In the genomic region with DNA sequence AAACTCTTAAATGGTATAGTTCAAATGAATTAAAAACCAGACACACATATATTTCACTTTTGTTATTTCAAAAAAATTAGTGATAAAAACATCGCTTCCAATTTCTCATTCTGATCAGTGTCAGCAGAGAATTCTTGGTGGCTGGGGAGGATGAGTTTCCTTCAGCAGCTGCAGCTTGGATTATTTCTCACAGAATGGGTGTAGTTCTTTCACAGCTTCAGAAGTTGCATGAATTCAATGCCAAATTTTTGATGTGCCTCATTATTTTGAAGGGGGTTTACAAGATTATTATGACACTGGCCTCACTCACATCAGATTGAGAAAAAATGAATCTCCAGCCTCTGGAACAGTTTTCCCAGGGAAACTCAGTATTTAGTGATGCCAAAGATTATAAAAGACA, we compare ENCODE assay signal across 30 cellular contexts.
"Had no signal": no experiment of that assay in that cellular context is flagged by ENCODE, and none has a peak within 500 bp of the region (broad histone marks: within the 10 kb centered on the region; RNA-seq: fewer than 3 reads in every experiment).

No MANE protein-coding gene starts in this region.

- H3K27me3 ChIP-seq: pancreas, right atrium auricular region, right lobe of liver, sigmoid colon, spleen, suprapubic skin, testis, tibial artery, transverse colon, upper lobe of right lung, uterus had no signal

- H3K4me1 ChIP-seq: prostate gland, right lobe of liver, testis, tibial artery, transverse colon, upper lobe of right lung, uterus had no signal

- DNase-seq: naive thymus-derived CD8-positive, alpha-beta T cell; nephron progenitor cell; nucleus accumbens; pancreas; retina; right lobe of liver; sigmoid colon; spleen; stimulated activated CD4-positive, alpha-beta T cell treated with anti-CD3 and anti-CD28 coated beads, Interleukin-12 subunit alpha, Interleukin-12 subunit beta, amount 100 ng/mL, for 4 hours; stimulated activated CD4-positive, alpha-beta T cell treated with anti-CD3 and anti-CD28 coated beads, Interleukin-1b, Interleukin-23, amount 100 ng/mL, for 48 hours; stimulated activated CD4-positive, alpha-beta T cell treated with anti-CD3 and anti-CD28 coated beads, Interleukin-4, amount 100 ng/mL, for 1 hour; stimulated activated CD4-positive, alpha-beta T cell treated with anti-CD3 and anti-CD28 coated beads, Interleukin-4, amount 100 ng/mL, for 4 hours; stimulated activated CD8-positive, alpha-beta memory T cell treated with anti-CD3 and anti-CD28 coated beads, Interleukin-4, amount 100 ng/mL, for 48 hours; stimulated activated naive CD4-positive, alpha-beta T cell; stimulated activated naive CD8-positive, alpha-beta T cell treated with anti-CD3 and anti-CD28 coated beads, Interleukin-15, amount 100 ng/mL, for 72 hours; stimulated activated naive CD8-positive, alpha-beta T cell treated with anti-CD3 and anti-CD28 coated beads, Interleukin-15, Interleukin-2, amounts not matched to agents 100 U/mL and 50 U/mL, for 24 hours; substantia nigra; testis; tibial artery; transverse colon; upper lobe of right lung; uterus had no signal

- H3K27ac ChIP-seq: neutrophil, pancreas, prostate gland, right atrium auricular region, right lobe of liver, sigmoid colon, skin epidermis, spleen, suprapubic skin, testis, tibial artery, transverse colon, upper lobe of right lung, uterus had no signal

- H3K36me3 ChIP-seq: neutrophil, pancreas, prostate gland, right atrium auricular region, right lobe of liver, sigmoid colon, spleen, suprapubic skin, tibial artery, transverse colon, upper lobe of right lung, uterus had no signal

- H3K9me3 ChIP-seq: neutrophil, pancreas, prostate gland, right atrium auricular region, right lobe of liver, sigmoid colon, spleen, suprapubic skin, testis, tibial artery, transverse colon, upper lobe of right lung, uterus had no signal

- H3K4me2 ChIP-seq: smooth muscle cell had no signal

- ATAC-seq: naive thymus-derived CD8-positive, alpha-beta T cell; natural killer cell treated with Interleukin-12 subunit alpha and Interleukin-12 subunit beta and Interleukin-15 and Interleukin-18, amount 100 ng/mL, for 72 hours; pancreas; right lobe of liver; stimulated activated memory B cell treated with anti-CD40 and anti-IgM and Interleukin-4, amounts not matched to agents 10 μg/mL and 1 μg/mL and 100 μg/mL, for 72 hours; stimulated activated naive CD8-positive, alpha-beta T cell treated with anti-CD3 and anti-CD28 coated beads, Interleukin-15, amount 100 ng/mL, for 72 hours; stimulated activated naive CD8-positive, alpha-beta T cell treated with anti-CD3 and anti-CD28 coated beads, Interleukin-15, Interleukin-2, amounts not matched to agents 100 U/mL and 50 U/mL, for 24 hours; upper lobe of right lung had no signal

- H3K4me3 ChIP-seq: pancreas, prostate gland, right atrium auricular region, right lobe of liver, sigmoid colon, skin epidermis, smooth muscle cell, spleen, suprapubic skin, testis, tibial artery, transverse colon, upper lobe of right lung, uterus had no signal
